In genomic region chr1:161367684-161368398, GRCh38 we compare ENCODE assay signal across 8 cellular contexts. TPM values are rescaled to one million over a fixed set of nuclear protein-coding genes. Genes with fewer than 3 reads are reported as not detected.
A peak's percentile ranks its signal among the peaks of the same experiment; 100 is the strongest.
DNase-seq lines count a peak whose midpoint lies in the region; ATAC-seq and TF ChIP-seq lines count a peak whose summit lies in the region.

A gene with protein sequence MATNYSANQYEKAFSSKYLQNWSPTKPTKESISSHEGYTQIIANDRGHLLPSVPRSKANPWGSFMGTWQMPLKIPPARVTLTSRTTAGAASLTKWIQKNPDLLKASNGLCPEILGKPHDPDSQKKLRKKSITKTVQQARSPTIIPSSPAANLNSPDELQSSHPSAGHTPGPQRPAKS (minus strand): TSS chr1:161367876. CDS start chr1:161367868, 8 bp downstream.

- H3K4me1 Mint-ChIP-seq in Calu3 (ENCODE audit: low read depth, unreplicated experiment) (no peaks in the 10 kb centered on the region), nephron (no peaks in the 10 kb centered on the region)

- DNase-seq in Calu3 = peak; percentile 57
- DNase-seq in NCI-H345 treated with DMSO at 0.1 percent for 48 hours (lab: John Stamatoyannopoulos, UW; ENCODE audit: unreplicated experiment) = peak; percentile 4
- DNase-seq in activated T-cell treated with anti-CD3 and anti-CD28 coated beads, Interleukin-2, amount 50 U/mL, for 1 hour = peak; percentile 32
- peak; percentile 87 for DNase-seq in fibroblast of pulmonary artery (ENCODE audit: low read depth)

- TF ChIP-seq CTCF in Calu3 (IDR thresholded peaks at IDR 0.05; ENCODE audit: unreplicated experiment) (no peak), fibroblast of pulmonary artery (IDR thresholded peaks at IDR 0.05; ENCODE audit: low read length, missing control alignments) (peak; percentile 21), nephron (IDR thresholded peaks at IDR 0.05; ENCODE audit: unreplicated experiment in 3 of 3) (no peak)

- H3K27me3 Mint-ChIP-seq in Calu3 (ENCODE audit: unreplicated experiment) (no peaks in the 10 kb centered on the region), nephron (ENCODE audit: low read depth) (no peaks in the 10 kb centered on the region)

- CTCF ChIA-PET in Calu3 (lab: Charles Lee) = no interaction called here

- intact Hi-C loops in Calu3 (cut with micrococcal nuclease; ENCODE audit: unreplicated experiment) = no loop called here

- peak within 1 kb of the TSS; percentile 0 for H3K27ac Mint-ChIP-seq in Calu3 (ENCODE audit: unreplicated experiment)
- H3K27ac Mint-ChIP-seq in nephron = peak within 1 kb of the TSS; percentile 11 to 74 (median 33)

- no peak within 1 kb of the TSS for H3K4me3 Mint-ChIP-seq in Calu3 (ENCODE audit: low read depth, unreplicated experiment)
- H3K4me3 Mint-ChIP-seq in nephron = no peak within 1 kb of the TSS

- H3K9me3 Mint-ChIP-seq in Calu3 (ENCODE audit: low read depth, unreplicated experiment) (no peaks in the 10 kb centered on the region), nephron (no peaks in the 10 kb centered on the region)

- H3K4me3 ChIP-seq in fibroblast of pulmonary artery (replicated peaks; ENCODE audit: low read depth, low read length) = no peak within 1 kb of the TSS

- ATAC-seq in GM19328 (IDR thresholded peaks at IDR 0.05; ENCODE audit: unreplicated experiment) = peak; percentile 96
- peak; percentile 92 for ATAC-seq in HG03378 (IDR thresholded peaks at IDR 0.05; ENCODE audit: unreplicated experiment)
- ATAC-seq in GM19351 (IDR thresholded peaks at IDR 0.05; ENCODE audit: unreplicated experiment) = no peak

- no TSS peak for BruUV-seq in Calu3 (replicated peaks; lab: Mats Ljungman, UMichigan)

- H3K36me3 Mint-ChIP-seq in Calu3 (ENCODE audit: insufficient read depth, unreplicated experiment) = peaks cover 23% of the 10 kb centered on the region
- H3K36me3 Mint-ChIP-seq in nephron (ENCODE audit: low read depth) = peaks cover 34% of the 10 kb centered on the region

RNA-seq across cellular contexts. Expression of the gene that starts here (rescaled TPM):
- total RNA-seq in Calu3 (2022) = not detected in 2 replicates

Comparison
In these comparisons a context has a peak if more than half of its experiments do, and no peak if none do; other contexts are left out.
1. Peak in DNase-seq in Calu3; RNA of the gene not detected or under 1 TPM.
2. DNase-seq: peak in every context shown above with its lines; median percentile 87 in fibroblast of pulmonary artery; 57 in Calu3; 32 in activated T-cell treated with anti-CD3 and anti-CD28 coated beads, Interleukin-2, amount 50 U/mL, for 1 hour; 4 in NCI-H345 treated with DMSO at 0.1 percent for 48 hours.